ENCODE assay signal across 18 cellular contexts in the genomic region with DNA sequence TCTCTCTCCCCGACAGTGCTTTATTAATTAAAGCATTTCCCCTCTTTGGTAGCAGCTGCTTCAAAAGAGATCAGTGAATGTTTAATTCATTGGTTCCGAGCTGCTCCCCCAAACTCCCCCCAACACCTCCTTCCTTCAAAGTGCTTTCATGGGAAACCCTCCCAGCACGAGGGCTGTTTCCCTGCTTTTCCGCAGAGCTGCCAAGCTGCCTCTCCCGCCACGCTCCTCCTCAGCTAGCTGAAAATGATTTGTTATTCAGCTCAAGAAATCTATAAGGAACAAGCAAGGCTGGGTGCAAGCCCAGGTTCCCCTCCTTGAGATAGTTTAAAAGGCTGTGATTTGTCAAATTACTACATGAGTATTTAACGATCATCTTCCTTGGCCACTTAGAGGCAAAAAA. TPM values are rescaled to one million over a fixed set of nuclear protein-coding genes. Genes with fewer than 3 reads are reported as not detected.
DNase-seq lines count a peak whose midpoint lies in the region; TF ChIP-seq lines count a peak whose summit lies in the region.
"Had no signal": no experiment of that assay in that cellular context is flagged by ENCODE, and none has a peak within 500 bp of the region (broad histone marks: within the 10 kb centered on the region; RNA-seq: fewer than 3 reads in every experiment).

No MANE protein-coding gene starts in this region.

- no peak overlapping the region for H2BK120ac ChIP-seq in neuronal stem cell (ENCODE audit: low read depth, low read length)

- H2AFZ ChIP-seq in neural cell (ENCODE audit: low read depth, low read length) (no peak overlapping the region), neuronal stem cell (ENCODE audit: low read length) (no peak overlapping the region)

- peak overlapping the region in 4 of 5 experiments; percentile 44 to 59 (median 56) for H3K4me3 Mint-ChIP-seq in brain
- H3K4me3 Mint-ChIP-seq: B cell; CD4-positive, alpha-beta T cell; CD8-positive, alpha-beta T cell had no signal

- H3K27ac ChIP-seq in neural cell (ENCODE audit: low read length), result peak overlapping the region; percentile 54
- no peak overlapping the region for H3K27ac ChIP-seq in neuronal stem cell (replicated peaks; ENCODE audit: low read length)
- H3K27ac ChIP-seq: 22Rv1; A549; BLaER1 treated with 17β-estradiol and CSF1 and Interleukin-3, amounts not matched to agents 10 nM and 100 nM; C4-2B had no signal

- no peak overlapping the region for H4K8ac ChIP-seq in neuronal stem cell (ENCODE audit: low read depth, low read length)

- H4K91ac ChIP-seq in neuronal stem cell (ENCODE audit: low read depth, low read length, poor library complexity), result no peak overlapping the region

- no peaks in the 10 kb centered on the region for H3K9me2 ChIP-seq in neural cell (ENCODE audit: insufficient read depth, low read length)

- TF ChIP-seq CTCF in brain (conservative IDR thresholded peaks at IDR 0.05) (no peak), neural cell (IDR thresholded peaks at IDR 0.05; ENCODE audit: poor library complexity, severe bottlenecking) (no peak)

- no peaks in the 10 kb centered on the region for H3K4me1 ChIP-seq in neuronal stem cell (ENCODE audit: control insufficient read depth in 2 of 2, insufficient read depth in 1 of 2, low read depth in 1 of 2, low read length in 2 of 2)
- H3K4me1 ChIP-seq: A549, Caco-2 had no signal

- no peak overlapping the region for H3K18ac ChIP-seq in neuronal stem cell (ENCODE audit: low read length)

- H3K27ac Mint-ChIP-seq in brain, result peak overlapping the region; percentile 77 to 98 (median 92)
- H3K27ac Mint-ChIP-seq: B cell; CD4-positive, alpha-beta T cell; CD8-positive, alpha-beta T cell had no signal

- H3K36me3 ChIP-seq in neural cell (ENCODE audit: insufficient read depth, low read length), result no peaks in the 10 kb centered on the region
- H3K36me3 ChIP-seq in neuronal stem cell (replicated peaks in 1 of 2; ENCODE audit: control insufficient read depth in 2 of 2, insufficient read depth in 2 of 2, low read length in 2 of 2), result no peaks in the 10 kb centered on the region
- H3K36me3 ChIP-seq: BLaER1 treated with 17β-estradiol and CSF1 and Interleukin-3, amounts not matched to agents 10 nM and 100 nM had no signal

- H3K4me2 ChIP-seq in neural cell (ENCODE audit: low read length), result no peak overlapping the region
- no peak overlapping the region for H3K4me2 ChIP-seq in neuronal stem cell (ENCODE audit: insufficient read depth, low read length, poor library complexity, severe bottlenecking)
- H3K4me2 ChIP-seq: A549; BLaER1 treated with 17β-estradiol and CSF1 and Interleukin-3, amounts not matched to agents 10 nM and 100 nM had no signal

- H3K9me3 ChIP-seq in neural cell (ENCODE audit: low read length) (no peaks in the 10 kb centered on the region), neuronal stem cell (replicated peaks in 1 of 2; ENCODE audit: control insufficient read depth in 2 of 2, insufficient read depth in 1 of 2, low read depth in 1 of 2, low read length in 2 of 2) (no peaks in the 10 kb centered on the region)
- H3K9me3 ChIP-seq: A549; BLaER1 treated with 17β-estradiol and CSF1 and Interleukin-3, amounts not matched to agents 10 nM and 100 nM; Caco-2 had no signal

- H3K23ac ChIP-seq in neuronal stem cell (ENCODE audit: low read depth, low read length, poor library complexity), result no peak overlapping the region

- H3K27me3 ChIP-seq in neural cell (ENCODE audit: insufficient read depth, low read depth, low read length), result no peaks in the 10 kb centered on the region
- H3K27me3 ChIP-seq in neuronal stem cell (ENCODE audit: control insufficient read depth in 3 of 3, insufficient read depth in 3 of 3, low read depth in 1 of 3, low read length in 3 of 3), result peaks cover 0 to 67% (median 0%) of the 10 kb centered on the region in 3 experiments
- H3K27me3 ChIP-seq: BLaER1 treated with 17β-estradiol and CSF1 and Interleukin-3, amounts not matched to agents 10 nM and 100 nM had no signal

- H3K79me1 ChIP-seq in neuronal stem cell (ENCODE audit: low read depth, low read length), result no peaks in the 10 kb centered on the region

- H3K27me3 Mint-ChIP-seq in brain, result peaks cover 8% of the 10 kb centered on the region
- H3K27me3 Mint-ChIP-seq: CD4-positive, alpha-beta T cell had no signal

- peaks cover 90% of the 10 kb centered on the region for H3K4me1 Mint-ChIP-seq in brain
- H3K4me1 Mint-ChIP-seq: B cell had no signal

- no CpG with 5 or more reads among the region's 7 CpGs for WGBS in neuronal stem cell (ENCODE audit: extremely low coverage in 2 of 2, insufficient read length in 2 of 2, insufficient replicate concordance in 1 of 2), 2 donors

- H3K9me3 Mint-ChIP-seq in brain, result peaks cover 0 to 3% (median 0%) of the 10 kb centered on the region in 5 experiments
- H3K9me3 Mint-ChIP-seq: CD4-positive, alpha-beta T cell; CD8-positive, alpha-beta T cell had no signal

- H3K4ac ChIP-seq in neuronal stem cell (ENCODE audit: low read length), result no peak overlapping the region

- no peak for TF ChIP-seq EP300 in neural cell (conservative IDR thresholded peaks at IDR 0.05; ENCODE audit: poor library complexity, severe bottlenecking)

- H2BK15ac ChIP-seq in neuronal stem cell (ENCODE audit: low read length), result no peak overlapping the region

- H3K36me3 Mint-ChIP-seq in brain, result no peaks in the 10 kb centered on the region
- H3K36me3 Mint-ChIP-seq: CD8-positive, alpha-beta T cell had no signal

- H2BK5ac ChIP-seq in neuronal stem cell (ENCODE audit: low read length), result no peak overlapping the region

- H4K20me1 ChIP-seq in neural cell (ENCODE audit: insufficient read depth), result no peaks in the 10 kb centered on the region

- no peak overlapping the region for H2BK12ac ChIP-seq in neuronal stem cell (ENCODE audit: low read length)

- no peak overlapping the region for H3K14ac ChIP-seq in neuronal stem cell (ENCODE audit: low read length)

- H3K9ac ChIP-seq in neural cell (ENCODE audit: low read length), result peak overlapping the region; percentile 37
- no peak overlapping the region for H3K9ac ChIP-seq in neuronal stem cell (ENCODE audit: low read depth, low read length, poor library complexity)
- H3K9ac ChIP-seq: BLaER1 treated with 17β-estradiol and CSF1 and Interleukin-3, amounts not matched to agents 10 nM and 100 nM had no signal

- TF ChIP-seq RAD21 in neural cell (conservative IDR thresholded peaks at IDR 0.05), result no peak

- H3F3A ChIP-seq in neural cell (ENCODE audit: insufficient read depth, low read length, poor library complexity, severe bottlenecking), result no peaks in the 10 kb centered on the region

- no peak overlapping the region for H3K4me3 ChIP-seq in neural cell (ENCODE audit: low read length)
- H3K4me3 ChIP-seq in neuronal stem cell (ENCODE audit: low read length in 2 of 2), result no peak overlapping the region
- H3K4me3 ChIP-seq: A549; BLaER1 treated with 17β-estradiol and CSF1 and Interleukin-3, amounts not matched to agents 10 nM and 100 nM had no signal

- DNase-seq in neuronal stem cell (ENCODE audit: low spot score) (no peak), NCI-H2107 treated with DMSO at 0.1 percent for 48 hours (lab: John Stamatoyannopoulos, UW; ENCODE audit: unreplicated experiment) (no peak), NCI-H2171 treated with DMSO at 0.1 percent for 48 hours (lab: John Stamatoyannopoulos, UW) (no peak)
- no peak for DNase-seq in stimulated activated CD4-positive, alpha-beta T cell treated with anti-CD3 and anti-CD28 coated beads, Interleukin-2, amount 100 ng/mL, for 48 hours
- DNase-seq: AML-193; Caco-2; Calu3; CD4-positive, alpha-beta T cell; CD8-positive, alpha-beta T cell; DMS79 treated with DMSO at 0.1 percent for 48 hours; GF-D8 had no signal

- H3K79me2 ChIP-seq in neural cell (replicated peaks; ENCODE audit: insufficient read depth, low read length), result no peaks in the 10 kb centered on the region

- peak overlapping the region; percentile 57 for H2AK5ac ChIP-seq in neuronal stem cell (ENCODE audit: low read depth, low read length)

TF ChIP-seq in neural cell, 6 proteins besides CTCF, POLR2A, EP300 and RAD21:
- TF ChIP-seq EZH2 (IDR thresholded peaks at IDR 0.05; ENCODE audit: borderline replicate concordance, insufficient read depth, low read length, poor library complexity, severe bottlenecking), result no peak
- no peak for TF ChIP-seq MXI1 (conservative IDR thresholded peaks at IDR 0.05; ENCODE audit: poor library complexity, severe bottlenecking)
- TF ChIP-seq SMC3 (conservative IDR thresholded peaks at IDR 0.05; ENCODE audit: poor library complexity), result no peak
- TF ChIP-seq POLR2AphosphoS5 (IDR thresholded peaks at IDR 0.05), result no peak
- TF ChIP-seq, protein P1, sequence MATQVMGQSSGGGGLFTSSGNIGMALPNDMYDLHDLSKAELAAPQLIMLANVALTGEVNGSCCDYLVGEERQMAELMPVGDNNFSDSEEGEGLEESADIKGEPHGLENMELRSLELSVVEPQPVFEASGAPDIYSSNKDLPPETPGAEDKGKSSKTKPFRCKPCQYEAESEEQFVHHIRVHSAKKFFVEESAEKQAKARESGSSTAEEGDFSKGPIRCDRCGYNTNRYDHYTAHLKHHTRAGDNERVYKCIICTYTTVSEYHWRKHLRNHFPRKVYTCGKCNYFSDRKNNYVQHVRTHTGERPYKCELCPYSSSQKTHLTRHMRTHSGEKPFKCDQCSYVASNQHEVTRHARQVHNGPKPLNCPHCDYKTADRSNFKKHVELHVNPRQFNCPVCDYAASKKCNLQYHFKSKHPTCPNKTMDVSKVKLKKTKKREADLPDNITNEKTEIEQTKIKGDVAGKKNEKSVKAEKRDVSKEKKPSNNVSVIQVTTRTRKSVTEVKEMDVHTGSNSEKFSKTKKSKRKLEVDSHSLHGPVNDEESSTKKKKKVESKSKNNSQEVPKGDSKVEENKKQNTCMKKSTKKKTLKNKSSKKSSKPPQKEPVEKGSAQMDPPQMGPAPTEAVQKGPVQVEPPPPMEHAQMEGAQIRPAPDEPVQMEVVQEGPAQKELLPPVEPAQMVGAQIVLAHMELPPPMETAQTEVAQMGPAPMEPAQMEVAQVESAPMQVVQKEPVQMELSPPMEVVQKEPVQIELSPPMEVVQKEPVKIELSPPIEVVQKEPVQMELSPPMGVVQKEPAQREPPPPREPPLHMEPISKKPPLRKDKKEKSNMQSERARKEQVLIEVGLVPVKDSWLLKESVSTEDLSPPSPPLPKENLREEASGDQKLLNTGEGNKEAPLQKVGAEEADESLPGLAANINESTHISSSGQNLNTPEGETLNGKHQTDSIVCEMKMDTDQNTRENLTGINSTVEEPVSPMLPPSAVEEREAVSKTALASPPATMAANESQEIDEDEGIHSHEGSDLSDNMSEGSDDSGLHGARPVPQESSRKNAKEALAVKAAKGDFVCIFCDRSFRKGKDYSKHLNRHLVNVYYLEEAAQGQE (IDR thresholded peaks at IDR 0.05; ENCODE audit: borderline replicate concordance), result no peak
- TF ChIP-seq TAF1 (IDR thresholded peaks at IDR 0.05; ENCODE audit: low read depth), result no peak

RNA-seq across cellular contexts. Expression of a gene that starts 39.9 kb away (rescaled TPM):
- polyA plus RNA-seq in brain (ENCODE audit: insufficient read depth, low read depth, low replicate concordance) (12.0 TPM), neural cell (14.9 and 21.8 TPM in 2 replicates)
- polyA minus RNA-seq in neural cell, result 13.2 and 16.3 TPM in 2 replicates
- polyA plus RNA-seq in neuronal stem cell (2013, experiment 1 of 2), result 1.1 TPM
- 1.3 TPM for polyA plus RNA-seq in neuronal stem cell (2013, experiment 2 of 2)
